ENCODE assay signal across 17 cellular contexts in the genomic region with DNA sequence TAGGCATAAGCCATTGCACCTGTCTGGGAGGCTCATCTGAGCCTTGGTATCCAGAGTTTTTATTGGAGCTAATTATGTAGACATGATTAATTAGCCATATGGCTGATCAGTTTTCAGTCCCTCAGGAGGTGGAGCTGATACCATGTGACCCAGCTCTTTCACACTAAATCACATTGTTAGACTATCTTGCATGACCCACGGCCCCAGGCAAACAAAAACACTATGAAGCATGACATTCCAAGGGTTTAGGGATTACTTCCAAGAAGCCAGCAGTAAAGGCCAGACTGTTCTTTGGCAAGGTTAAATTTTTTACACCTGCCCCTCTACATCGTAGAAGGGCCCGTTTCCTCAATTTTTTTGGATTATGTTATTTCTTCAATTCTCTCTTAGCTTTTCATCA. TPM values are rescaled to one million over a fixed set of nuclear protein-coding genes. Genes with fewer than 3 reads are reported as not detected.
DNase-seq lines count a peak whose midpoint lies in the region; ATAC-seq and TF ChIP-seq lines count a peak whose summit lies in the region.
"Had no signal": no experiment of that assay in that cellular context is flagged by ENCODE, and none has a peak within 500 bp of the region (broad histone marks: within the 10 kb centered on the region; RNA-seq: fewer than 3 reads in every experiment).

No MANE protein-coding gene starts in this region.

- DNase-seq in SK-MEL-5 (ENCODE audit: low read depth, low spot score), result peak; percentile 62
- peak; percentile 35 for DNase-seq in left kidney (ENCODE audit: low read depth, low spot score)
- DNase-seq in NCI-H446 treated with DMSO at 0.1 percent for 48 hours (lab: John Stamatoyannopoulos, UW), result no peak
- DNase-seq in RPMI8226, result no peak
- no peak for DNase-seq in NCI-H510A (lab: John Stamatoyannopoulos, UW)
- DNase-seq: ACHN; AML-193; H9; KBM-7; NCI-H1048; NCI-H1436 treated with DMSO at 0.1 percent for 48 hours; NCI-H2029 treated with DMSO at 0.1 percent for 48 hours; NCI-H526; NK-92 treated with Interleukin-12 subunit alpha and Interleukin-12 subunit beta, amount 100 ng/mL, for 24 hours had no signal

- H3K4me3 ChIP-seq in HEK293 (ENCODE audit: low read depth, low read length), result no peak overlapping the region
- H3K4me3 ChIP-seq: SJCRH30 had no signal

- H3K36me3 ChIP-seq in HEK293 (ENCODE audit: control insufficient read depth in 2 of 2, insufficient read depth in 1 of 2, low read length in 2 of 2), result peaks cover 20 to 39% of the 10 kb centered on the region in 2 experiments; a peak in 2 of 3 replicates

- H3K9me3 ChIP-seq in HEK293 (ENCODE audit: control insufficient read depth, insufficient read depth, low read depth, low read length), result no peaks in the 10 kb centered on the region
- H3K9me3 ChIP-seq: SJCRH30 had no signal

- no peak for ATAC-seq in HG02678 (IDR thresholded peaks at IDR 0.05; ENCODE audit: unreplicated experiment)

- POLR2A ChIA-PET in HEK293 (lab: Yijun Ruan, JAX), result interaction anchor here (0.6 to 0.8 kb wide), 2 partner anchors 10 to 90 kb away, joined by 3 to 4 read pairs; no protein-coding TSS in a partner anchor

- CTCF ChIA-PET in HEK293 (lab: Yijun Ruan, JAX), result interaction anchor here (0.5 to 2.8 kb wide), 4 partner anchors 11 to 104 kb away, joined by 3 to 16 read pairs (median 4); no protein-coding TSS in a partner anchor

- no peak overlapping the region for H3K27ac ChIP-seq in HEK293 (ENCODE audit: extremely low read depth, low read depth, low read length)
- H3K27ac ChIP-seq: SJCRH30 had no signal

- TF ChIP-seq CTCF in HEK293 (tag by site-specific recombination; IDR thresholded peaks at IDR 0.05), result no peak

- in situ Hi-C loops in SK-MEL-5 (cut with HindIII; ENCODE audit: low pct_unique_long_range_greater_than_20kb, low sequenced_read_pairs), result no loop called here

- H3K4me1 ChIP-seq in HEK293 (ENCODE audit: control insufficient read depth, insufficient read depth, low read length), result no peaks in the 10 kb centered on the region

TF ChIP-seq in HEK293, 187 proteins besides CTCF, POLR2A, EP300 and RAD21:
- TF ChIP-seq PRDM6 (tag by site-specific recombination; IDR thresholded peaks at IDR 0.05) (peak; percentile 13; the same call in 1 of the 2 replicates), PBX3 (CRISPR knock-in tag; IDR thresholded peaks at IDR 0.05) (no peak), ZBTB48 (tag by site-specific recombination; IDR thresholded peaks at IDR 0.05) (no peak), ZBTB20 (tag by site-specific recombination; IDR thresholded peaks at IDR 0.05) (no peak), ZBTB8A (tag by site-specific recombination; IDR thresholded peaks at IDR 0.05) (no peak), ZNF223 (tag by site-specific recombination; IDR thresholded peaks at IDR 0.05) (no peak), ZBTB49 (tag by site-specific recombination; IDR thresholded peaks at IDR 0.05; ENCODE audit: low read depth) (no peak), ZNF768 (tag by site-specific recombination; IDR thresholded peaks at IDR 0.05) (no peak), ZNF629 (tag by site-specific recombination; IDR thresholded peaks at IDR 0.05) (0 out of 2 replicates have a peak, but pooled peaks have one; percentile 16), ZNF248 (tag by site-specific recombination; IDR thresholded peaks at IDR 0.05) (no peak), KLF7 (tag by site-specific recombination; IDR thresholded peaks at IDR 0.05; ENCODE audit: borderline replicate concordance) (no peak), ZNF335 (tag by site-specific recombination; conservative IDR thresholded peaks at IDR 0.05) (no peak), YY1 (tag by site-specific recombination; IDR thresholded peaks at IDR 0.05) (no peak)
- TF ChIP-seq, protein P1, sequence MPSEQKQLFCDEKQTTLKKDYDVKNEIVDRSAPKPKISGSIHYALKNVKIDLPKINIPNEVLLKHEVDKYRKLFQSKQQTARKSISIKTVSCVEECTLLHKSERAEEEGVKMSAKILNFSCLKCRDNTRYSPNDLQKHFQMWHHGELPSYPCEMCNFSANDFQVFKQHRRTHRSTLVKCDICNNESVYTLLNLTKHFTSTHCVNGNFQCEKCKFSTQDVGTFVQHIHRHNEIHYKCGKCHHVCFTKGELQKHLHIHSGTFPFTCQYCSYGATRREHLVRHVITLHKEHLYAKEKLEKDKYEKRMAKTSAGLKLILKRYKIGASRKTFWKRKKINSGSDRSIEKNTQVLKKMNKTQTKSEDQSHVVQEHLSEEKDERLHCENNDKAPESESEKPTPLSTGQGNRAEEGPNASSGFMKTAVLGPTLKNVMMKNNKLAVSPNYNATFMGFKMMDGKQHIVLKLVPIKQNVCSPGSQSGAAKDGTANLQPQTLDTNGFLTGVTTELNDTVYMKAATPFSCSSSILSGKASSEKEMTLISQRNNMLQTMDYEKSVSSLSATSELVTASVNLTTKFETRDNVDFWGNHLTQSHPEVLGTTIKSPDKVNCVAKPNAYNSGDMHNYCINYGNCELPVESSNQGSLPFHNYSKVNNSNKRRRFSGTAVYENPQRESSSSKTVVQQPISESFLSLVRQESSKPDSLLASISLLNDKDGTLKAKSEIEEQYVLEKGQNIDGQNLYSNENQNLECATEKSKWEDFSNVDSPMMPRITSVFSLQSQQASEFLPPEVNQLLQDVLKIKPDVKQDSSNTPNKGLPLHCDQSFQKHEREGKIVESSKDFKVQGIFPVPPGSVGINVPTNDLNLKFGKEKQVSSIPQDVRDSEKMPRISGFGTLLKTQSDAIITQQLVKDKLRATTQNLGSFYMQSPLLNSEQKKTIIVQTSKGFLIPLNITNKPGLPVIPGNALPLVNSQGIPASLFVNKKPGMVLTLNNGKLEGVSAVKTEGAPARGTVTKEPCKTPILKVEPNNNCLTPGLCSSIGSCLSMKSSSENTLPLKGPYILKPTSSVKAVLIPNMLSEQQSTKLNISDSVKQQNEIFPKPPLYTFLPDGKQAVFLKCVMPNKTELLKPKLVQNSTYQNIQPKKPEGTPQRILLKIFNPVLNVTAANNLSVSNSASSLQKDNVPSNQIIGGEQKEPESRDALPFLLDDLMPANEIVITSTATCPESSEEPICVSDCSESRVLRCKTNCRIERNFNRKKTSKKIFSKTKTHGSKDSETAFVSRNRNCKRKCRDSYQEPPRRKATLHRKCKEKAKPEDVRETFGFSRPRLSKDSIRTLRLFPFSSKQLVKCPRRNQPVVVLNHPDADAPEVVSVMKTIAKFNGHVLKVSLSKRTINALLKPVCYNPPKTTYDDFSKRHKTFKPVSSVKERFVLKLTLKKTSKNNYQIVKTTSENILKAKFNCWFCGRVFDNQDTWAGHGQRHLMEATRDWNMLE (tag by site-specific recombination; conservative IDR thresholded peaks at IDR 0.05; ENCODE audit: low read depth), result no peak

RNA-seq across cellular contexts. Expression of gene C5orf24, which starts 5.0 kb away (rescaled TPM):
- total RNA-seq in SK-MEL-5 (2014; rRNA removed; shearing (Covaris generic)), result 41.7 and 42.2 TPM in 2 replicates
- polyA plus RNA-seq in SK-MEL-5 (2015; cell fraction: cytosol; rRNA removed), result 42.9 and 52.6 TPM in 2 replicates
- 53.8 and 61.4 TPM in 2 replicates for polyA plus RNA-seq in SK-MEL-5 (2015; cell fraction: nucleus; rRNA removed)

RNA-seq across cellular contexts. Expression of gene TXNDC15, which starts 33.4 kb away (rescaled TPM):
- 84.7 and 94.9 TPM in 2 replicates for total RNA-seq in SK-MEL-5 (2014; rRNA removed; shearing (Covaris generic))
- 108 and 125 TPM in 2 replicates for polyA plus RNA-seq in SK-MEL-5 (2015; cell fraction: cytosol; rRNA removed)
- polyA plus RNA-seq in SK-MEL-5 (2015; cell fraction: nucleus; rRNA removed), result 15.5 and 20.7 TPM in 2 replicates

Comparison
In these comparisons a context has a peak if more than half of its experiments do, and no peak if none do; other contexts are left out.
1. DNase-seq: peak in SK-MEL-5 (single experiment) and left kidney (single experiment); none in NCI-H446 treated with DMSO at 0.1 percent for 48 hours (single experiment), RPMI8226 (single experiment) and NCI-H510A (single experiment).